In the genomic region with DNA sequence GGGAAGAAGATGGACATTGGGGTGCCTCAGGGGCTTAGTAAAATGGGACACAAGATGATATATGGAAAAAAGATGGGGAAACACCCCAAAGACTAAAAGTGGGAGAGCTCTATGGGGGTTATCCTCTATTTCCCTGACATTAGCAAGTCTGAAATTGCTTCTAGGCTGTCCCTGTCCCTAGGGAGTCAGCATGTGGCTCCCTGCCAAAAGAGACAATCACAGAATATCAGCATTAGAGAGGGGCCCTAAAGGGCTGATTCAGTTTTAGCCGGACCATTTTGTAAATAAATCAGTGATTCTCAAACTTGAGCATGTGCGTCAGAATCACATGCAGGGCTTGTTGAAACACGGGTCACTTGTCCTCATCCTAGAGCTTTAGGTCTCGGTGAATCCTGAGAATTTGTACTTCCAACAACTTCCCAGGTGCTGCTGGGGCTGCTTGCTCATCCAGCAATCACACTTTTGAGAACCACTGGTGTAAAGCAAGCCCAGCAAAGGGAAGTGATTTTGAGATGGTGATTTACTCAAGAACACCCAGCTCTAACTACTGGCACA, we compare ENCODE assay signal across 14 cellular contexts.
"Had no signal": no experiment of that assay in that cellular context is flagged by ENCODE, and none has a peak within 500 bp of the region (broad histone marks: within the 10 kb centered on the region; RNA-seq: fewer than 3 reads in every experiment).

No MANE protein-coding gene starts in this region.

- H3K4me1 ChIP-seq: breast epithelium, tibial nerve, uterus had no signal

- H3K36me3 ChIP-seq: breast epithelium, uterus had no signal

- DNase-seq: activated CD4-positive, alpha-beta T cell treated with anti-CD3 and anti-CD28 coated beads, Interleukin-2, amount 10 ng/mL, durations not matched to agents 7 days and 5 days; activated CD4-positive, CD25-positive, alpha-beta regulatory T cell; activated naive CD4-positive, alpha-beta T cell; activated naive CD8-positive, alpha-beta T cell treated with anti-CD3 and anti-CD28 coated beads, Interleukin-2, amount 50 U/mL, for 24 hours; aorta; foreskin fibroblast; mammary epithelial cell; natural killer cell; stimulated activated CD4-positive, alpha-beta T cell treated with anti-CD3 and anti-CD28 coated beads, Interleukin-1b, Interleukin-23, amount 100 ng/mL, for 48 hours; uterus had no signal

- ATAC-seq: activated naive CD8-positive, alpha-beta T cell treated with anti-CD3 and anti-CD28 coated beads, Interleukin-2, amount 50 U/mL, for 24 hours; natural killer cell had no signal

- H3K9me3 Mint-ChIP-seq: activated CD4-positive, alpha-beta T cell treated with anti-CD3 and anti-CD28 coated beads, Interleukin-2, amount 10 ng/mL, durations not matched to agents 7 days and 5 days; activated naive CD8-positive, alpha-beta T cell treated with anti-CD3 and anti-CD28 coated beads, Interleukin-2, amount 50 U/mL, for 24 hours; natural killer cell had no signal

- H3K79me2 ChIP-seq: parathyroid adenoma had no signal

- H3K4me3 ChIP-seq: breast epithelium, tibial nerve, uterus had no signal

- H3K27me3 Mint-ChIP-seq: activated CD4-positive, alpha-beta T cell treated with anti-CD3 and anti-CD28 coated beads, Interleukin-2, amount 10 ng/mL, durations not matched to agents 7 days and 5 days; activated naive CD8-positive, alpha-beta T cell treated with anti-CD3 and anti-CD28 coated beads, Interleukin-2, amount 50 U/mL, for 24 hours had no signal

- H3K27ac Mint-ChIP-seq: activated CD4-positive, alpha-beta T cell treated with anti-CD3 and anti-CD28 coated beads, Interleukin-2, amount 10 ng/mL, durations not matched to agents 7 days and 5 days; activated naive CD8-positive, alpha-beta T cell treated with anti-CD3 and anti-CD28 coated beads, Interleukin-2, amount 50 U/mL, for 24 hours; natural killer cell had no signal

- H3K27me3 ChIP-seq: neutrophil, uterus had no signal

- H3K9me3 ChIP-seq: breast epithelium, neutrophil, tibial nerve, uterus had no signal

- H3K4me3 Mint-ChIP-seq: activated CD4-positive, alpha-beta T cell treated with anti-CD3 and anti-CD28 coated beads, Interleukin-2, amount 10 ng/mL, durations not matched to agents 7 days and 5 days; activated naive CD8-positive, alpha-beta T cell treated with anti-CD3 and anti-CD28 coated beads, Interleukin-2, amount 50 U/mL, for 24 hours; natural killer cell had no signal

- H3K36me3 Mint-ChIP-seq: natural killer cell had no signal

- H3K4me1 Mint-ChIP-seq: activated CD4-positive, alpha-beta T cell treated with anti-CD3 and anti-CD28 coated beads, Interleukin-2, amount 10 ng/mL, durations not matched to agents 7 days and 5 days had no signal

- H3K9ac ChIP-seq: parathyroid adenoma had no signal

- H3K27ac ChIP-seq: breast epithelium, neutrophil, parathyroid adenoma, tibial nerve, uterus had no signal
